22 cellular contexts compared by ENCODE assay signal in the genomic region with DNA sequence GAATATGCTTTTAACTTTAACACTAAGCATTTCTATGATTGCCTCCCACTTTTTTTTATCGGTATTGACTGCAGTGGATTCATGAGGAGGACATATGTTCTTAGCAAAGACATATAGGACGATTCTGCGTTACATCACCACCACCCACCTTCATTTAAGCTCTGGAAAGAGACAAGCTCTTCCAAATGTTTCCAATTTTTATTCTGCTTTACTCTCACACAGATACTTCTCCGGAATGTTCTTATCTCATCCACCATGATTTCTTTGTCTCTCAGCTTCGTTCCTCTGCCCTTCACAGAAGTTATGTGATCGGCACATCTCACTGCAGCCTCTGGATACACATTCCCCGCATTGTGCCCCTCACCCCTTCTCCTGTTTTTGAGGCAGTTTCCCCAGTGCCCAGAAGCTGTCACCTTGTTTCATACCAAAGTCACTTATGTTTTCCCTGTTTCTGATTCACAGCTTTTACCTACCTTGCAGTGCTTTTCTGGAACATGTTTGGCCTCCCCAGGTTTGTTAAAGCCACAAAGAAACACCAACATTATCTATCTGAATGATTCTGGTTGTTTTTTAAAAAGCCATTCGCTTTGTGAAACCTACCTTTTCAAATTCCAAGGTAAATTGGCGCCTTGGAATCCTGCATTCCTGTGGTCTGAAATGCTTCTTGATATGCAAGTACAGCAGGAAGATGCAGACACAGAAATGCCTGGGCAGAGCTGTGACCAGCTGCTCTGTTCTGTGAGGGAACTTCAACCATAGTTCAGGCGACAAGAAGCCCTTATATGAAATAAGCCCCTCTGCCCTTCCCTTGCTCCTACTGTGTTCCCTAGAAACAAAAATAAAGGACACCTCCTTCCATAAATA.
A peak's percentile ranks its signal among the peaks of the same experiment; 100 is the strongest.
DNase-seq lines count a peak whose midpoint lies in the region; ATAC-seq, FAIRE-seq and TF ChIP-seq lines count a peak whose summit lies in the region.
"Had no signal": no experiment of that assay in that cellular context is flagged by ENCODE, and none has a peak within 500 bp of the region (broad histone marks: within the 10 kb centered on the region; RNA-seq: fewer than 3 reads in every experiment).

No MANE protein-coding gene starts in this region.

- H3K23me2 ChIP-seq in H1 (ENCODE audit: low read depth, low read length), result no peaks in the 10 kb centered on the region

- H4K91ac ChIP-seq in H1 (replicated peaks; ENCODE audit: insufficient read length, low read length) (peak overlapping the region; percentile 93), mesenchymal stem cell (ENCODE audit: low read length) (no peak overlapping the region)

- H2BK15ac ChIP-seq in H1 (ENCODE audit: low read length) (no peak overlapping the region), mesenchymal stem cell (ENCODE audit: low read depth, poor library complexity, severe bottlenecking) (no peak overlapping the region)

- H3K27me3 ChIP-seq in OCI-LY1 (ENCODE audit: insufficient read depth, low read length), result no peaks in the 10 kb centered on the region
- H3K27me3 ChIP-seq in H1 (replicated peaks in 1 of 4; ENCODE audit: control insufficient read depth in 3 of 4, extremely low read depth in 1 of 4, insufficient read depth in 3 of 4, low read length in 3 of 4), result no peaks in the 10 kb centered on the region
- no peaks in the 10 kb centered on the region for H3K27me3 ChIP-seq in mesenchymal stem cell (ENCODE audit: control insufficient read depth in 1 of 2, insufficient read depth in 1 of 2, low read length in 2 of 2)
- H3K27me3 ChIP-seq in thyroid gland, result no peaks in the 10 kb centered on the region
- H3K27me3 ChIP-seq: BLaER1, SJCRH30, stomach had no signal

- H2AK5ac ChIP-seq in H1 (ENCODE audit: low read depth, low read length) (peak overlapping the region; percentile 65; the same call in 1 of the 2 replicates), mesenchymal stem cell (ENCODE audit: low read length, severe bottlenecking) (no peak overlapping the region)

- ATAC-seq in GM21381 (IDR thresholded peaks at IDR 0.05; ENCODE audit: unreplicated experiment) (no peak), GM21619 (IDR thresholded peaks at IDR 0.05; ENCODE audit: unreplicated experiment) (no peak)
- ATAC-seq: natural killer cell had no signal

- H2BK120ac ChIP-seq in H1 (replicated peaks; ENCODE audit: low read depth, low read length) (peak overlapping the region; percentile 57), mesenchymal stem cell (ENCODE audit: low read depth, low read length) (no peak overlapping the region)

- TF ChIP-seq CTCF in OCI-LY1 (IDR thresholded peaks at IDR 0.05; ENCODE audit: low read length), result no peak
- TF ChIP-seq CTCF in H1 (IDR thresholded peaks at IDR 0.05; ENCODE audit: control extremely low read depth in 1 of 3, insufficient read depth in 1 of 3, low read depth in 1 of 3, low read length in 3 of 3), result no peak
- TF ChIP-seq CTCF in thyroid gland (IDR thresholded peaks at IDR 0.05), result no peak

- H3K9ac ChIP-seq in OCI-LY1 (ENCODE audit: low read length) (no peak overlapping the region; the same call in 1 of the 2 replicates), H1 (replicated peaks in 1 of 4; ENCODE audit: extremely low read depth in 1 of 4, low read depth in 3 of 4, low read length in 3 of 4) (no peak overlapping the region; a peak in 1 of 7 replicates), mesenchymal stem cell (ENCODE audit: low read length) (no peak overlapping the region)
- H3K9ac ChIP-seq: BLaER1 had no signal

- H3K14ac ChIP-seq in H1 (ENCODE audit: insufficient read length) (no peak overlapping the region), mesenchymal stem cell (ENCODE audit: low read length in 2 of 2) (no peak overlapping the region)

- no peak for TF ChIP-seq RAD21 in H1 (IDR thresholded peaks at IDR 0.05 in 1 of 2, conservative IDR thresholded peaks at IDR 0.05 in 1 of 2; ENCODE audit: low read depth in 2 of 2, low read length in 2 of 2)

- no peaks in the 10 kb centered on the region for H3K36me3 ChIP-seq in OCI-LY1 (ENCODE audit: insufficient read depth, low read length)
- H3K36me3 ChIP-seq in H1 (ENCODE audit: control insufficient read depth in 2 of 4, insufficient read depth in 4 of 4, low read length in 3 of 4), result no peaks in the 10 kb centered on the region
- no peaks in the 10 kb centered on the region for H3K36me3 ChIP-seq in mesenchymal stem cell (ENCODE audit: control insufficient read depth in 1 of 2, insufficient read depth in 2 of 2, low read depth in 1 of 2, low read length in 2 of 2)
- H3K36me3 ChIP-seq in thyroid gland, result no peaks in the 10 kb centered on the region
- H3K36me3 ChIP-seq: BLaER1, SJCRH30, stomach had no signal

- H2AFZ ChIP-seq in OCI-LY1 (ENCODE audit: low read length) (0 out of 2 replicates have a peak overlapping the region, but pooled peaks have one; percentile 21), H1 (ENCODE audit: low read length) (peak overlapping the region; percentile 48; the same call in 1 of the 2 replicates), mesenchymal stem cell (ENCODE audit: low read depth, low read length) (no peak overlapping the region)

- H3K79me1 ChIP-seq in H1 (ENCODE audit: low read depth, low read length) (no peaks in the 10 kb centered on the region), mesenchymal stem cell (replicated peaks; ENCODE audit: low read length, poor library complexity, severe bottlenecking) (no peaks in the 10 kb centered on the region)

- intact Hi-C loops in thyroid gland (cut with DNase I), result no loop called here

- CTCF ChIA-PET in H1 (lab: Charles Lee; ENCODE audit: partially characterized antibody), result interaction anchor here (0.9 to 1.7 kb wide), 2 partner anchors 11 to 202 kb away, joined by 3 to 7 read pairs; no protein-coding TSS in a partner anchor

- peak overlapping the region; percentile 90 for H3K27ac ChIP-seq in OCI-LY1 (ENCODE audit: low read depth, low read length, poor library complexity, severe bottlenecking)
- H3K27ac ChIP-seq in H1 (ENCODE audit: low read depth, low read length), result no peak overlapping the region
- peak overlapping the region; percentile 34 for H3K27ac ChIP-seq in mesenchymal stem cell (ENCODE audit: low read length, poor library complexity, severe bottlenecking)
- no peak overlapping the region for H3K27ac ChIP-seq in thyroid gland
- H3K27ac ChIP-seq: BLaER1, SJCRH30, stomach had no signal

- no peak overlapping the region; the same call in 1 of the 2 replicates for H4K8ac ChIP-seq in H1 (ENCODE audit: extremely low read depth, insufficient read depth, low read length)
- no peak overlapping the region for H4K8ac ChIP-seq in mesenchymal stem cell (ENCODE audit: low read length)

- H3K9me3 ChIP-seq in OCI-LY1 (ENCODE audit: low read length) (no peaks in the 10 kb centered on the region), H1 (ENCODE audit: insufficient read depth in 2 of 2, low read depth in 1 of 2, low read length in 1 of 2) (no peaks in the 10 kb centered on the region), mesenchymal stem cell (ENCODE audit: control insufficient read depth, low read length) (no peaks in the 10 kb centered on the region), thyroid gland (no peaks in the 10 kb centered on the region)
- H3K9me3 ChIP-seq: BLaER1, SJCRH30, stomach had no signal

- H3F3A ChIP-seq in OCI-LY1 (ENCODE audit: insufficient read depth, low read length), result 0 out of 2 replicates have a peak, but pooled peaks cover 4% of the 10 kb centered on the region

- H4K5ac ChIP-seq in H1 (ENCODE audit: insufficient read length, low read depth, low read length), result peak overlapping the region; percentile 23

- H3K4me3 ChIP-seq in OCI-LY1 (ENCODE audit: low read depth, low read length, poor library complexity, severe bottlenecking), result no peak overlapping the region
- no peak overlapping the region; a peak in 1 of 8 replicates for H3K4me3 ChIP-seq in H1 (ENCODE audit: extremely low read depth in 1 of 4, insufficient read depth in 2 of 4, low read depth in 3 of 4, low read length in 4 of 4)
- no peak overlapping the region for H3K4me3 ChIP-seq in mesenchymal stem cell (ENCODE audit: insufficient read depth in 1 of 2, low read depth in 1 of 2, low read length in 2 of 2)
- H3K4me3 ChIP-seq in thyroid gland (replicated peaks in 1 of 3), result no peak overlapping the region
- H3K4me3 ChIP-seq: BLaER1, SJCRH30, stomach had no signal

- H3K79me2 ChIP-seq in OCI-LY1 (ENCODE audit: insufficient read depth, low read length) (no peaks in the 10 kb centered on the region), H1 (ENCODE audit: control insufficient read depth in 1 of 2, insufficient read depth in 2 of 2, low read length in 2 of 2) (no peaks in the 10 kb centered on the region)

- H3K56ac ChIP-seq in H1 (replicated peaks; ENCODE audit: insufficient read length, low read depth, low read length), result peak overlapping the region; percentile 36

- TF ChIP-seq EP300 in H1 (IDR thresholded peaks at IDR 0.05; ENCODE audit: borderline replicate concordance in 1 of 2, low read depth in 2 of 2, low read length in 2 of 2), result no peak

- H2BK5ac ChIP-seq in H1 (ENCODE audit: low read depth, low read length), result peak overlapping the region; percentile 53; the same call in 1 of the 2 replicates
- H2BK5ac ChIP-seq in mesenchymal stem cell (ENCODE audit: low read depth, low read length, poor library complexity, severe bottlenecking), result no peak overlapping the region

- peaks cover 50% of the 10 kb centered on the region for H3K4me1 ChIP-seq in OCI-LY1 (ENCODE audit: insufficient read depth, low read length, severe bottlenecking)
- peaks cover 3 to 11% (median 9%) of the 10 kb centered on the region in 4 experiments; a peak in 4 of 7 replicates for H3K4me1 ChIP-seq in H1 (replicated peaks in 1 of 4; ENCODE audit: control insufficient read depth in 3 of 4, insufficient read depth in 4 of 4, low read length in 3 of 4)
- H3K4me1 ChIP-seq in mesenchymal stem cell (ENCODE audit: control insufficient read depth, insufficient read depth, low read depth, low read length), result peaks cover 2% of the 10 kb centered on the region
- peaks cover 0 to 5% of the 10 kb centered on the region in 2 donors for H3K4me1 ChIP-seq in thyroid gland
- H3K4me1 ChIP-seq: BLaER1, SJCRH30 had no signal

- H3K4ac ChIP-seq in H1 (replicated peaks; ENCODE audit: insufficient read length, low read depth, low read length) (no peak overlapping the region), mesenchymal stem cell (ENCODE audit: low read depth in 1 of 2, low read length in 2 of 2) (no peak overlapping the region)

- H3K23ac ChIP-seq in H1 (ENCODE audit: insufficient read length), result no peak overlapping the region
- H3K23ac ChIP-seq in mesenchymal stem cell (ENCODE audit: low read length in 2 of 2), result no peak overlapping the region

- H2BK12ac ChIP-seq in H1 (ENCODE audit: low read depth, low read length), result peak overlapping the region; percentile 70; the same call in 1 of the 2 replicates
- peak overlapping the region in 1 of 2 experiments; percentile 78 for H2BK12ac ChIP-seq in mesenchymal stem cell (ENCODE audit: low read length in 2 of 2)

- H3K9me2 ChIP-seq in OCI-LY1 (ENCODE audit: low read depth, low read length), result no peaks in the 10 kb centered on the region

- FAIRE-seq in H1 (lab: Jason Lieb, UNC), result peak; percentile 7
- FAIRE-seq: A204.1, GM19239 had no signal

- TF ChIP-seq POLR2A in H1 (IDR thresholded peaks at IDR 0.05; ENCODE audit: control extremely low read depth in 1 of 2, low read depth in 2 of 2, low read length in 2 of 2) (no peak), thyroid gland (IDR thresholded peaks at IDR 0.05) (no peak)

- 60% methylated on average over 10 of the region's 10 CpGs; no CpG with 5 or more reads in 1 of the 2 experiments for WGBS in H1 (ENCODE audit: extremely low coverage in 1 of 2, insufficient coverage in 1 of 2, insufficient read length in 1 of 2, insufficient replicate concordance in 2 of 2, low coverage in 1 of 2, low lambda C conversion rate in 2 of 2, missing lambda C conversion rate in 1 of 2), 2 experiments
- WGBS in mesenchymal stem cell, result 87% methylated on average over 10 of the region's 10 CpGs
- 74 to 79% methylated on average over 10 of the region's 10 CpGs for WGBS in thyroid gland, 2 donors

- no peaks in the 10 kb centered on the region for H4K20me1 ChIP-seq in OCI-LY1 (ENCODE audit: insufficient read depth, low read length)
- no peaks in the 10 kb centered on the region for H4K20me1 ChIP-seq in H1 (replicated peaks in 1 of 2; ENCODE audit: control insufficient read depth in 1 of 2, insufficient read depth in 2 of 2, low read length in 2 of 2)
- H4K20me1 ChIP-seq: BLaER1 had no signal

- DNase-seq in ELF-1 (ENCODE audit: low read depth, low spot score) (peak; percentile 53), H1 (ENCODE audit: low read depth in 1 of 2, low spot score in 2 of 2) (peak in 1 of 2 experiments; percentile 49), mesenchymal stem cell (no peak), thyroid gland (no peak), NCI-H524 treated with DMSO at 0.1 percent for 48 hours (lab: John Stamatoyannopoulos, UW) (no peak)
- DNase-seq: activated B cell treated with CpG ODN at 0.5 μM for 24 hours; activated CD4-positive, alpha-beta memory T cell treated with anti-CD3 and anti-CD28 coated beads, Interleukin-2, amount 10 ng/mL, durations not matched to agents 7 days and 5 days; activated naive CD4-positive, alpha-beta T cell; amygdala; effector CD8-positive, alpha-beta T cell; GF-D8; natural killer cell; NCI-H1092; stimulated activated CD4-positive, alpha-beta T cell treated with anti-CD3 and anti-CD28 coated beads, Interleukin-2, amount 100 ng/mL, for 48 hours; stomach had no signal

- peak overlapping the region; percentile 43; the same call in 1 of the 2 replicates for H2BK20ac ChIP-seq in H1 (ENCODE audit: low read length)

- peak overlapping the region; percentile 66; the same call in 1 of the 2 replicates for H3K4me2 ChIP-seq in OCI-LY1 (ENCODE audit: low read length)
- H3K4me2 ChIP-seq in H1 (ENCODE audit: insufficient read depth in 1 of 2, low read depth in 2 of 2, low read length in 2 of 2), result peak overlapping the region; percentile 26 to 58
- no peak overlapping the region for H3K4me2 ChIP-seq in mesenchymal stem cell (ENCODE audit: low read length, poor library complexity, severe bottlenecking)
- H3K4me2 ChIP-seq: BLaER1 had no signal

- POLR2A ChIA-PET in H1 (lab: Charles Lee; ENCODE audit: partially characterized antibody), result no interaction called here

- H3K18ac ChIP-seq in H1 (ENCODE audit: extremely low read depth, low read length) (peak overlapping the region; percentile 10; the same call in 1 of the 2 replicates), mesenchymal stem cell (ENCODE audit: low read depth in 1 of 2, low read length in 2 of 2) (no peak overlapping the region)

Comparison
In these comparisons a context has a peak if more than half of its experiments do, and no peak if none do; other contexts are left out.
1. H3K27ac ChIP-seq: peak in OCI-LY1 (single experiment) and mesenchymal stem cell (single experiment); none in H1 (single experiment) and thyroid gland (0 of 3).